ENCODE assay signal across 1 cellular context in the genomic region with DNA sequence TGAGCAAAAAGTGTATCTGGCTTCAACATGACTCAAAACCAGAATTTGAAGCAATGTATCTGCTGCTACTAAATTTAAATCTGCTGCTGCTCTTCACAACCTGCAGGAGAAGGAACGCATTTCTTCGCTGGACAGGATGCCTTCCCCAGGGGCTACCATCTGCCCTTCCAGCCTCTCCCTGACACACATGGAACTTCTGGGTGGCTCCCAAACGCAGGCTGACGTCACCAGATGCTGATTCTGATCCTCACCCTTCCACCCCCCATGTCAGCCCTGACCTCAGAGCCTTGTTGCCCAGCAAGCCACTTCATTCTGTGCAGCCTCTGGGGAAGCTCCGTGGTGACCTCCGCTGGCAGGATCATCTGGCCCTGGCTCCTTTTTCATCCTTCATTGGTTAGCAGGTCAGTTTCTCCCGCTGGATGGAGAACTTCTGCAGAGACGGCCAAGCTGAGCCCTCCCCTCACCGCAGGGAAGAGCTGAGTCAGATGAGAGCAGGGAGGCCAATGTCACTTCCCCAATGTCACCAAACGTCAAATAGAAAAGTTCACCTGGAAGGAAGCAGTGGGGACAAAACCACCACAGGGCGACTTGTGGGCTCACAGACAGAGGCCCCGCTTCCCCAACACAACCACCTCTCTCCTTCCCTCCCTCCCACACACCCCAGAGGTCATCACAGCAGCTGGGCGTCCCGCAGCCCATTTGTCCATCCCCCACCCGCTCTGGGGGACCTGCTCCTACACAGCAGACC.
TF ChIP-seq lines count a peak whose summit lies in the region.

No MANE protein-coding gene starts in this region.

TF ChIP-seq in Ishikawa, 13 proteins besides CTCF, POLR2A, EP300 and RAD21 (continued from another document):
- TF ChIP-seq, protein P1, sequence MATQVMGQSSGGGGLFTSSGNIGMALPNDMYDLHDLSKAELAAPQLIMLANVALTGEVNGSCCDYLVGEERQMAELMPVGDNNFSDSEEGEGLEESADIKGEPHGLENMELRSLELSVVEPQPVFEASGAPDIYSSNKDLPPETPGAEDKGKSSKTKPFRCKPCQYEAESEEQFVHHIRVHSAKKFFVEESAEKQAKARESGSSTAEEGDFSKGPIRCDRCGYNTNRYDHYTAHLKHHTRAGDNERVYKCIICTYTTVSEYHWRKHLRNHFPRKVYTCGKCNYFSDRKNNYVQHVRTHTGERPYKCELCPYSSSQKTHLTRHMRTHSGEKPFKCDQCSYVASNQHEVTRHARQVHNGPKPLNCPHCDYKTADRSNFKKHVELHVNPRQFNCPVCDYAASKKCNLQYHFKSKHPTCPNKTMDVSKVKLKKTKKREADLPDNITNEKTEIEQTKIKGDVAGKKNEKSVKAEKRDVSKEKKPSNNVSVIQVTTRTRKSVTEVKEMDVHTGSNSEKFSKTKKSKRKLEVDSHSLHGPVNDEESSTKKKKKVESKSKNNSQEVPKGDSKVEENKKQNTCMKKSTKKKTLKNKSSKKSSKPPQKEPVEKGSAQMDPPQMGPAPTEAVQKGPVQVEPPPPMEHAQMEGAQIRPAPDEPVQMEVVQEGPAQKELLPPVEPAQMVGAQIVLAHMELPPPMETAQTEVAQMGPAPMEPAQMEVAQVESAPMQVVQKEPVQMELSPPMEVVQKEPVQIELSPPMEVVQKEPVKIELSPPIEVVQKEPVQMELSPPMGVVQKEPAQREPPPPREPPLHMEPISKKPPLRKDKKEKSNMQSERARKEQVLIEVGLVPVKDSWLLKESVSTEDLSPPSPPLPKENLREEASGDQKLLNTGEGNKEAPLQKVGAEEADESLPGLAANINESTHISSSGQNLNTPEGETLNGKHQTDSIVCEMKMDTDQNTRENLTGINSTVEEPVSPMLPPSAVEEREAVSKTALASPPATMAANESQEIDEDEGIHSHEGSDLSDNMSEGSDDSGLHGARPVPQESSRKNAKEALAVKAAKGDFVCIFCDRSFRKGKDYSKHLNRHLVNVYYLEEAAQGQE (IDR thresholded peaks at IDR 0.05; ENCODE audit: low read depth), result no peak
- no peak for TF ChIP-seq TCF12 (IDR thresholded peaks at IDR 0.05; ENCODE audit: low read depth)
- TF ChIP-seq, protein P2, sequence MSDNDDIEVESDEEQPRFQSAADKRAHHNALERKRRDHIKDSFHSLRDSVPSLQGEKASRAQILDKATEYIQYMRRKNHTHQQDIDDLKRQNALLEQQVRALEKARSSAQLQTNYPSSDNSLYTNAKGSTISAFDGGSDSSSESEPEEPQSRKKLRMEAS (IDR thresholded peaks at IDR 0.05), result no peak
- no peak for TF ChIP-seq TEAD4 (IDR thresholded peaks at IDR 0.05)
- no peak for TF ChIP-seq ZBTB7A (IDR thresholded peaks at IDR 0.05; ENCODE audit: low read depth)
- peak; percentile 43 for TF ChIP-seq NFIC (IDR thresholded peaks at IDR 0.05)
